In genomic region chr1:31745071-31745897, GRCh38 we compare ENCODE assay signal across 1 cellular context.
TF ChIP-seq lines count a peak whose summit lies in the region.

No MANE protein-coding gene starts in this region.

TF ChIP-seq in SK-N-SH, 30 proteins besides CTCF, POLR2A, EP300 and RAD21 (continued from another document):
- TF ChIP-seq YY1 (IDR thresholded peaks at IDR 0.05; ENCODE audit: low read depth) (no peak), ZBTB33 (IDR thresholded peaks at IDR 0.05; ENCODE audit: borderline replicate concordance, low read depth) (no peak), GABPA (IDR thresholded peaks at IDR 0.05; ENCODE audit: low read depth) (no peak)
